ENCODE assay signal across 16 cellular contexts in the genomic region with DNA sequence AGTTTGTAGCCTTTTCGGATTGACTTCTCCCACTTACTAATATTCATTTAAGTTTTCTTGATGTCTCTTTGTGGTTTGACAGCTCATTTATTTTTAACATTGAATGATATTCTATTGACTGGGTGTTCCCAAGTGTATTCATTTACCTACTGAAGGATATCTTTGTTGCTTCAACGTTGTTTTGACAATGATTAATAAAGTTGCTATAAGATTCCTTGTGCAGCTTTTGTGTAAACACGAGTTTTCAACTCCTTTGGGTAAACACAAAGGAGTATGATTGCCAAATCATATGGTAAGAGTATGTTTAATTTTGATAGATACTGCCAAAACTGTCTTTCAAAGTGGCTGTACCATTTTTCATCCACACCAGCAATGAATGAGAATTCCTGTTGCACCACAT.
DNase-seq lines count a peak whose midpoint lies in the region; ATAC-seq and TF ChIP-seq lines count a peak whose summit lies in the region.
"Had no signal": no experiment of that assay in that cellular context is flagged by ENCODE, and none has a peak within 500 bp of the region (broad histone marks: within the 10 kb centered on the region; RNA-seq: fewer than 3 reads in every experiment).

No MANE protein-coding gene starts in this region.

- TF ChIP-seq CTCF in PC-3 (conservative IDR thresholded peaks at IDR 0.05; ENCODE audit: low read depth, low read length) (no peak), epithelial cell of esophagus (IDR thresholded peaks at IDR 0.05; ENCODE audit: insufficient read depth, low read depth, low read length, missing control alignments) (no peak)

- in situ Hi-C loops in GM23248 (cut with MboI) = no loop called here

- CTCF ChIA-PET in PC-3 (lab: Charles Lee) = interaction anchor here (0.5 kb wide), 1 partner anchor 784 kb away, joined by 3 read pairs; no protein-coding TSS in a partner anchor

- no peaks in the 10 kb centered on the region for H3K36me3 ChIP-seq in GM23248 (ENCODE audit: low read depth)
- H3K36me3 ChIP-seq in PC-3 (ENCODE audit: low read depth, low read length) = no peaks in the 10 kb centered on the region

- 15 to 17% methylated on average over 3 of the region's 3 CpGs for WGBS in GM23248 (ENCODE audit: low coverage in 1 of 2, low lambda C conversion rate in 2 of 2, missing lambda C conversion rate in 2 of 2), 2 experiments

- intact Hi-C loops in PC-3 (cut with micrococcal nuclease) = no loop called here

- POLR2A ChIA-PET in PC-3 (lab: Charles Lee; ENCODE audit: unreplicated experiment) = interaction anchor here (0.6 kb wide), 1 partner anchor 112 kb away, joined by 4 read pairs; no protein-coding TSS in a partner anchor

- ATAC-seq in PC-3 (peak; percentile 51), GM18909 (IDR thresholded peaks at IDR 0.05; ENCODE audit: poor library complexity, unreplicated experiment) (no peak), HG03521 (IDR thresholded peaks at IDR 0.05; ENCODE audit: unreplicated experiment) (no peak)
- ATAC-seq: GM23338, K562 had no signal

- H3K4me2 ChIP-seq in GM23248 (ENCODE audit: unreplicated experiment) (no peak overlapping the region), PC-3 (ENCODE audit: low read length) (peak overlapping the region; percentile 30)
- H3K4me2 ChIP-seq: GM23338 had no signal

- H3K9ac ChIP-seq in GM23248 = no peak overlapping the region
- H3K9ac ChIP-seq in PC-3 (ENCODE audit: low read length) = no peak overlapping the region

- no peaks in the 10 kb centered on the region for H3K79me2 ChIP-seq in GM23248 (ENCODE audit: insufficient read depth)
- H3K79me2 ChIP-seq in PC-3 (ENCODE audit: low read length) = no peaks in the 10 kb centered on the region

- no TSS peak for BruUV-seq in PC-3 (replicated peaks; lab: Mats Ljungman, UMichigan)

- H3K27me3 ChIP-seq in GM23248 (replicated peaks; ENCODE audit: insufficient read depth) (no peaks in the 10 kb centered on the region), PC-3 (ENCODE audit: low read length) (no peaks in the 10 kb centered on the region)

- H3K9me2 ChIP-seq in GM23248 (ENCODE audit: insufficient read depth) (no peaks in the 10 kb centered on the region), PC-3 (replicated peaks; ENCODE audit: low read length) (no peaks in the 10 kb centered on the region)

- H3K27ac ChIP-seq in GM23248 (no peak overlapping the region), PC-3 (ENCODE audit: low read length) (peak overlapping the region; percentile 54)
- H3K27ac ChIP-seq: C4-2B had no signal

- H4K20me1 ChIP-seq in GM23248 (ENCODE audit: insufficient read depth) (no peaks in the 10 kb centered on the region), PC-3 (ENCODE audit: low read length) (no peaks in the 10 kb centered on the region)

- H3F3A ChIP-seq in GM23248 (ENCODE audit: insufficient read depth) = no peaks in the 10 kb centered on the region
- H3F3A ChIP-seq in PC-3 (ENCODE audit: low read length, unreplicated experiment) = no peaks in the 10 kb centered on the region

- peaks cover 14% of the 10 kb centered on the region; the same call in 1 of the 2 replicates for H3K4me1 ChIP-seq in GM23248 (ENCODE audit: insufficient read depth)
- H3K4me1 ChIP-seq in PC-3 (ENCODE audit: insufficient read depth, low read length) = peaks cover 33% of the 10 kb centered on the region

- no peak for DNase-seq in GM23248
- peak; percentile 77 for DNase-seq in PC-3
- peak; percentile 47 for DNase-seq in epithelial cell of esophagus (ENCODE audit: low read depth)
- no peak for DNase-seq in T-helper 2 cell
- DNase-seq in NCI-H1092 treated with DMSO at 0.1 percent for 48 hours (lab: John Stamatoyannopoulos, UW) = no peak
- DNase-seq: AML-193; CD4-positive, alpha-beta T cell; DMS79 treated with DMSO at 0.1 percent for 48 hours; GF-D8; HCEC 1CT; IMR-90 had no signal

- H3K9me3 ChIP-seq in GM23248 (ENCODE audit: low read depth) = no peaks in the 10 kb centered on the region
- H3K9me3 ChIP-seq in PC-3 (ENCODE audit: low read length) = no peaks in the 10 kb centered on the region

- peak overlapping the region; percentile 21; the same call in 1 of the 2 replicates for H2AFZ ChIP-seq in GM23248
- no peak overlapping the region for H2AFZ ChIP-seq in PC-3 (ENCODE audit: low read length)
- H2AFZ ChIP-seq: GM23338 had no signal

- H3K4me3 ChIP-seq in GM23248 = no peak overlapping the region
- H3K4me3 ChIP-seq in PC-3 (ENCODE audit: low read length) = no peak overlapping the region
- H3K4me3 ChIP-seq in epithelial cell of esophagus (ENCODE audit: low read length) = no peak overlapping the region
- H3K4me3 ChIP-seq: GM23338, K562 had no signal

Comparison
In these comparisons a context has a peak if more than half of its experiments do, and no peak if none do; other contexts are left out.
1. DNase-seq: peak in PC-3 (single experiment) and epithelial cell of esophagus (single experiment); none in GM23248 (single experiment), T-helper 2 cell (0 of 5) and NCI-H1092 treated with DMSO at 0.1 percent for 48 hours (single experiment).